Comparison of ENCODE assay signal across 24 cellular contexts in the genomic region with DNA sequence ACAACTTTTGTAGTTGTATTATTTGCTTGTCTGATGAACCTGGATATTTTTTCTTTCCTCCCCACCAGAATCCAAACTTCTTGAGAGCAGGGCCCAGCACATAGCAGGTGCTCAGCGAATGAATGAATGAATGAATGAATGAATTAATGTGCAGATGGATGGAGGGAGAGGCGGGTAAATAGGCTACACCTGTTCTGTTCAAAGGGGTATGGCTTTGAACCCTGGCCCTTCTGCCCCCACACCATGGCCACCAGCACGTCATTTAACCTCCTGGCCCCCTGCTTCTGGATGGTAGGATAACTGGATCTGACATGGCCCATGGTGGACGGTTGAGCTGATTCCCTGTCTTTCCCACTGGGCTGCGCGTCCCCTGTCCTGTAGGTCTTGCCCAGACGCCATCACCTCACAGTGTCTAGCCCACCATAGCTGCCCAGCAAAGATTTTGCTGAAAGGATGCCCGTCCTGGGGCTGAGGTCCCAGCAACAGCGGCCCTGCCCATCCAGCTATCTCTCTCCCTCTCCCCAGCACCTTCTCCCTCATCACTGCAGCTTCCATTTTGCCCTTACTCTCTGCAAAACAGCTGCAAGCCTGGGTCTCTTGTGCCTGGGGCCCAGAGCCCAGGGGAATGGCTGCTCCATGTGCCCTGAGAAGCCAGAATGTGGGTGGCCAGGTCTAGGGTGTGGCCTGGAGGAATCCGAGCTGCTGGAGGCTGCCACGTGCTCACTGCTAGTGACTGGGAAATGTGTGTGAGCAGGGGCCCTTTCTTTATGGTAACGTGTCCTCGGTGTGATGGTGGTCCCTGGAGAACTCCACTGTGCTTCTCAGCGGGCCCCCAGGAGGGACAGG. TPM values are rescaled to one million over a fixed set of nuclear protein-coding genes. Genes with fewer than 3 reads are reported as not detected.
"Had no signal": no experiment of that assay in that cellular context is flagged by ENCODE, and none has a peak within 500 bp of the region (broad histone marks: within the 10 kb centered on the region; RNA-seq: fewer than 3 reads in every experiment).

No MANE protein-coding gene starts in this region.

- H3K36me3 ChIP-seq: left lung, neural progenitor cell, spleen had no signal

- H3K4me1 ChIP-seq: left lung, parathyroid adenoma had no signal

- H3K4me1 Mint-ChIP-seq: activated CD4-positive, alpha-beta T cell treated with anti-CD3 and anti-CD28 coated beads, Interleukin-2, amount 10 ng/mL, durations not matched to agents 7 days and 5 days; naive thymus-derived CD4-positive, alpha-beta T cell had no signal

- H2AFZ ChIP-seq: neural progenitor cell, parathyroid adenoma had no signal

- H3K36me3 Mint-ChIP-seq: naive thymus-derived CD4-positive, alpha-beta T cell; neural progenitor cell; stimulated activated naive B cell treated with anti-CD40 and anti-IgM and Interleukin-4, amounts not matched to agents 10 μg/mL and 1 μg/mL and 100 μg/mL, for 72 hours had no signal

- DNase-seq: activated CD4-positive, alpha-beta T cell treated with anti-CD3 and anti-CD28 coated beads, Interleukin-2, amount 10 ng/mL, durations not matched to agents 7 days and 5 days; activated CD8-positive, alpha-beta T cell treated with anti-CD3 and anti-CD28 coated beads, Interleukin-2, amount 10 ng/mL, durations not matched to agents 7 days and 5 days; activated naive CD4-positive, alpha-beta T cell treated with anti-CD3 and anti-CD28 coated beads, Interleukin-2, amount 50 U/mL, for 16 hours; activated T-cell treated with anti-CD3 and anti-CD28 coated beads, Interleukin-2, amount 50 U/mL, for 4 hours; endodermal cell; foreskin keratinocyte; hypothalamus; left lung; naive thymus-derived CD4-positive, alpha-beta T cell; spleen; stimulated activated CD4-positive, alpha-beta T cell treated with anti-CD3 and anti-CD28 coated beads, Interleukin-4, amount 100 ng/mL, for 4 hours; stimulated activated naive B cell treated with anti-CD40 and anti-IgM and Interleukin-4, amounts not matched to agents 10 μg/mL and 1 μg/mL and 100 μg/mL, for 72 hours had no signal

- H3K9ac ChIP-seq: neural progenitor cell, parathyroid adenoma had no signal

- H3K4me2 ChIP-seq: neural progenitor cell had no signal

- H3K27me3 ChIP-seq: foreskin keratinocyte, left lung, neural progenitor cell had no signal

- H3K9me3 ChIP-seq: left lung, spleen had no signal

- H3K27ac ChIP-seq: epithelial cell of prostate, foreskin keratinocyte, left lung, neural progenitor cell, parathyroid adenoma, spleen had no signal

- H3K27ac Mint-ChIP-seq: activated CD4-positive, alpha-beta T cell treated with anti-CD3 and anti-CD28 coated beads, Interleukin-2, amount 10 ng/mL, durations not matched to agents 7 days and 5 days; activated CD8-positive, alpha-beta T cell treated with anti-CD3 and anti-CD28 coated beads, Interleukin-2, amount 10 ng/mL, durations not matched to agents 7 days and 5 days; endodermal cell; naive thymus-derived CD4-positive, alpha-beta T cell; stimulated activated naive B cell treated with anti-CD40 and anti-IgM and Interleukin-4, amounts not matched to agents 10 μg/mL and 1 μg/mL and 100 μg/mL, for 72 hours; T-helper 1 cell treated with Interleukin-12 subunit alpha and Interleukin-12 subunit beta and Interleukin-4 antibody, amounts not matched to agents 30 μg/mL and 1 μg/mL, for 36 hours had no signal

- H3K79me2 ChIP-seq: parathyroid adenoma had no signal

- H3K9me3 Mint-ChIP-seq: activated CD4-positive, alpha-beta T cell treated with anti-CD3 and anti-CD28 coated beads, Interleukin-2, amount 10 ng/mL, durations not matched to agents 7 days and 5 days; activated T-cell treated with anti-CD3 and anti-CD28 coated beads, Interleukin-2, amount 50 U/mL, for 4 hours; endodermal cell; neural progenitor cell; stimulated activated naive B cell treated with anti-CD40 and anti-IgM and Interleukin-4, amounts not matched to agents 10 μg/mL and 1 μg/mL and 100 μg/mL, for 72 hours; T-helper 1 cell treated with Interleukin-12 subunit alpha and Interleukin-12 subunit beta and Interleukin-4 antibody, amounts not matched to agents 30 μg/mL and 1 μg/mL, for 36 hours had no signal

- H3K4me3 Mint-ChIP-seq: activated CD4-positive, alpha-beta T cell treated with anti-CD3 and anti-CD28 coated beads, Interleukin-2, amount 10 ng/mL, durations not matched to agents 7 days and 5 days; activated CD8-positive, alpha-beta T cell treated with anti-CD3 and anti-CD28 coated beads, Interleukin-2, amount 10 ng/mL, durations not matched to agents 7 days and 5 days; activated T-cell treated with anti-CD3 and anti-CD28 coated beads, Interleukin-2, amount 50 U/mL, for 4 hours; endodermal cell; stimulated activated naive B cell treated with anti-CD40 and anti-IgM and Interleukin-4, amounts not matched to agents 10 μg/mL and 1 μg/mL and 100 μg/mL, for 72 hours; T-helper 1 cell treated with Interleukin-12 subunit alpha and Interleukin-12 subunit beta and Interleukin-4 antibody, amounts not matched to agents 30 μg/mL and 1 μg/mL, for 36 hours had no signal

- ATAC-seq: activated CD4-positive, CD25-positive, alpha-beta regulatory T cell treated with anti-CD3 and anti-CD28 coated beads, Interleukin-2, amount 50 U/mL, for 24 hours; activated CD8-positive, alpha-beta T cell treated with anti-CD3 and anti-CD28 coated beads, Interleukin-2, amount 10 ng/mL, durations not matched to agents 7 days and 5 days; activated T-cell treated with anti-CD3 and anti-CD28 coated beads, Interleukin-2, amount 50 U/mL, for 4 hours; foreskin keratinocyte; left lung; naive thymus-derived CD4-positive, alpha-beta T cell; sciatic nerve; stimulated activated naive B cell treated with anti-CD40 and anti-IgM and Interleukin-4, amounts not matched to agents 10 μg/mL and 1 μg/mL and 100 μg/mL, for 72 hours had no signal

- H3K4me3 ChIP-seq: left lung, neural progenitor cell, spleen had no signal

RNA-seq across cellular contexts. Expression of a gene that starts 49.3 kb away (rescaled TPM):
- total RNA-seq: activated CD4-positive, alpha-beta T cell treated with anti-CD3 and anti-CD28 coated beads, Interleukin-2, amount 10 ng/mL, durations not matched to agents 7 days and 5 days; activated CD8-positive, alpha-beta T cell treated with anti-CD3 and anti-CD28 coated beads, Interleukin-2, amount 10 ng/mL, durations not matched to agents 7 days and 5 days; activated T-cell treated with anti-CD3 and anti-CD28 coated beads, Interleukin-2, amount 50 U/mL, for 4 hours; astrocyte; endodermal cell; fibroblast of lung; foreskin keratinocyte; kidney epithelial cell; left lung; mononuclear cell; naive thymus-derived CD4-positive, alpha-beta T cell; sciatic nerve; spleen; ureter had no signal
- polyA plus RNA-seq: adipose tissue; fibroblast of lung; foreskin keratinocyte; naive thymus-derived CD4-positive, alpha-beta T cell; spleen had no signal
